ENCODE assay signal across 12 cellular contexts in the genomic region with DNA sequence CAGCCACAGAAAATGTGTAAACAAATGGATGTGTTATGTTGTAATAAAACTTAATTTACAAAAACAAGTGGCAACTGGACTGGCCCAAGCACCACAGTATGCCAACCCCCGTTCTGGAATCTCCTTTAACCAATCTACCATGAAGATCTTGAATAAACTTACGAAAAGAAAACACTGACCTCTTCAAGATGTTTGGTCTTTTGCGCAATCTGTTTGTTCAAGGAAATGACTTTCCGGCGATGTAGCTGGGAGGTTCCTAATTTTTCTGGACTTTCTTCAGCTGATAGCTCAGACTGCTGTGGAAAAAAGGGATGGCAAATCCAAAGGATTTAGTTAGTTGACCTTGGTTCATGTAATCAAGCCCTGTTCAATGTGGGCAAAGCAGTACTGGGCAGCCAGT. TPM values are rescaled to one million over a fixed set of nuclear protein-coding genes. Genes with fewer than 3 reads are reported as not detected.
DNase-seq lines count a peak whose midpoint lies in the region; ATAC-seq, FAIRE-seq and TF ChIP-seq lines count a peak whose summit lies in the region.
"Had no signal": no experiment of that assay in that cellular context is flagged by ENCODE, and none has a peak within 500 bp of the region (broad histone marks: within the 10 kb centered on the region; RNA-seq: fewer than 3 reads in every experiment).

No MANE protein-coding gene starts in this region.

- ATAC-seq in HG02884 (IDR thresholded peaks at IDR 0.05; ENCODE audit: unreplicated experiment) = no peak
- ATAC-seq in GM18870 (IDR thresholded peaks at IDR 0.05; ENCODE audit: unreplicated experiment) = no peak

- 21 to 41% methylated on average over 5 of the region's 5 CpGs for WGBS in thyroid gland, 2 donors

- TF ChIP-seq CTCF in thyroid gland (IDR thresholded peaks at IDR 0.05) = peak in 1 of 6 experiments; percentile 2
- TF ChIP-seq CTCF in progenitor cell of endocrine pancreas (IDR thresholded peaks at IDR 0.05; ENCODE audit: unreplicated experiment) = no peak

- intact Hi-C loops in thyroid gland (cut with DNase I) = no loop called here

- TF ChIP-seq POLR2A in H54 (IDR thresholded peaks at IDR 0.05; ENCODE audit: low read depth, low read length) (no peak), thyroid gland (IDR thresholded peaks at IDR 0.05) (peak in 1 of 2 donors; percentile 28)

- H3K9me3 Mint-ChIP-seq in progenitor cell of endocrine pancreas (ENCODE audit: low read depth) = no peaks in the 10 kb centered on the region
- H3K9me3 Mint-ChIP-seq: nephron had no signal

- peaks cover 8% of the 10 kb centered on the region for H3K4me1 Mint-ChIP-seq in progenitor cell of endocrine pancreas (ENCODE audit: low read depth)

- H3K4me3 ChIP-seq in thyroid gland (replicated peaks in 1 of 3) = no peak overlapping the region

- DNase-seq in H54 (ENCODE audit: insufficient read length, low spot score) (no peak), astrocyte of the hippocampus (ENCODE audit: low read depth, low spot score) (peak; percentile 36), glomerular endothelial cell (ENCODE audit: extremely low read depth, low read depth, low spot score) (peak; percentile 72), thyroid gland (peak; percentile 62 to 70), progenitor cell of endocrine pancreas (ENCODE audit: low spot score, unreplicated experiment) (no peak)
- DNase-seq: DND-41, NCI-H187 treated with DMSO at 0.1 percent for 48 hours had no signal

- H3K4me3 Mint-ChIP-seq in progenitor cell of endocrine pancreas (ENCODE audit: low read depth) = no peak overlapping the region
- H3K4me3 Mint-ChIP-seq: nephron had no signal

- H3K27ac ChIP-seq in thyroid gland = peak overlapping the region; percentile 84 to 88 (median 87)

- no peaks in the 10 kb centered on the region for H3K27me3 ChIP-seq in thyroid gland

- H3K4me1 ChIP-seq in thyroid gland = peaks cover 17 to 40% of the 10 kb centered on the region in 2 donors

- no peaks in the 10 kb centered on the region for H3K9me3 ChIP-seq in thyroid gland

- peak; percentile 15 for FAIRE-seq in H54 (lab: Jason Lieb, UNC)
- FAIRE-seq: endometrium, HTR-8/SVneo had no signal

- no peak overlapping the region for H3K27ac Mint-ChIP-seq in progenitor cell of endocrine pancreas

- H3K36me3 Mint-ChIP-seq in progenitor cell of endocrine pancreas (ENCODE audit: insufficient read depth) = peaks cover 38% of the 10 kb centered on the region

- no peaks in the 10 kb centered on the region for H3K36me3 ChIP-seq in thyroid gland

- no peaks in the 10 kb centered on the region for H3K27me3 Mint-ChIP-seq in progenitor cell of endocrine pancreas

RNA-seq across cellular contexts. Expression of a gene that starts 55.7 kb away (rescaled TPM):
- total RNA-seq in glomerular endothelial cell (12.9 and 19.7 TPM in 2 replicates), thyroid gland (10 to 100 TPM; 25.6 to 52.4 (median 33.1) TPM), progenitor cell of endocrine pancreas (63.4 and 67.4 TPM in 2 replicates)

Comparison
In these comparisons a context has a peak if more than half of its experiments do, and no peak if none do; other contexts are left out.
1. DNase-seq: peak in astrocyte of the hippocampus (single experiment), glomerular endothelial cell (single experiment) and thyroid gland (2 of 2); none in H54 (single experiment) and progenitor cell of endocrine pancreas (single experiment).